In genomic region chr7:130350945-130351663, GRCh38 we compare ENCODE assay signal across 10 cellular contexts. TPM values are rescaled to one million over a fixed set of nuclear protein-coding genes. Genes with fewer than 3 reads are reported as not detected.
DNase-seq lines count a peak whose midpoint lies in the region; ATAC-seq and TF ChIP-seq lines count a peak whose summit lies in the region.
"Had no signal": no experiment of that assay in that cellular context is flagged by ENCODE, and none has a peak within 500 bp of the region (broad histone marks: within the 10 kb centered on the region; RNA-seq: fewer than 3 reads in every experiment).

No MANE protein-coding gene starts in this region.

- WGBS in smooth muscle cell (ENCODE audit: low lambda C conversion rate) = 10% methylated on average over 17 of the region's 17 CpGs

- no peaks in the 10 kb centered on the region for H3K79me2 ChIP-seq in smooth muscle cell (ENCODE audit: low read depth)

- DNase-seq in SJSA1 (ENCODE audit: low read depth in 1 of 2, low spot score in 2 of 2) (peak in 1 of 2 experiments; percentile 58), cardiac muscle cell (ENCODE audit: low read depth in 1 of 2, low spot score in 1 of 2) (peak in 1 of 2 donors; percentile 64), smooth muscle cell (lab: John Stamatoyannopoulos, UW; ENCODE audit: unreplicated experiment) (no peak), Peyer's patch (no peak), glomerular visceral epithelial cell (ENCODE audit: extremely low spot score) (no peak), NCI-H2081 (lab: John Stamatoyannopoulos, UW) (no peak), C1 segment of cervical spinal cord (lab: John Stamatoyannopoulos, UW) (no peak)

- peak overlapping the region; percentile 19 for H3K9ac ChIP-seq in smooth muscle cell (ENCODE audit: low read depth)

- peak overlapping the region; percentile 46 for H2AFZ ChIP-seq in smooth muscle cell (ENCODE audit: low read depth)

- H3K4me3 ChIP-seq in SJSA1 = no peak overlapping the region
- H3K4me3 ChIP-seq in cardiac muscle cell = no peak overlapping the region
- no peak overlapping the region for H3K4me3 ChIP-seq in smooth muscle cell
- H3K4me3 ChIP-seq in Peyer's patch = no peak overlapping the region
- H3K4me3 ChIP-seq: K562 had no signal

- H3K27ac ChIP-seq in SJSA1 = peak overlapping the region; percentile 48
- peak overlapping the region; percentile 79 for H3K27ac ChIP-seq in cardiac muscle cell
- H3K27ac ChIP-seq in smooth muscle cell (ENCODE audit: low read depth) = peak overlapping the region; percentile 41
- H3K27ac ChIP-seq in Peyer's patch = peak overlapping the region in 2 of 4 donors; percentile 52 to 59

- H3K9me3 ChIP-seq in SJSA1 (replicated peaks) (no peaks in the 10 kb centered on the region), cardiac muscle cell (ENCODE audit: low read depth) (no peaks in the 10 kb centered on the region), smooth muscle cell (replicated peaks; ENCODE audit: low read depth) (no peaks in the 10 kb centered on the region), Peyer's patch (no peaks in the 10 kb centered on the region)

- H3K4me1 ChIP-seq in SJSA1 (replicated peaks) = peaks cover 53% of the 10 kb centered on the region
- H3K4me1 ChIP-seq in cardiac muscle cell (ENCODE audit: low read depth) = peaks cover 29% of the 10 kb centered on the region
- peaks cover 44% of the 10 kb centered on the region for H3K4me1 ChIP-seq in smooth muscle cell (ENCODE audit: low read depth)
- peaks cover 0 to 3% (median 0%) of the 10 kb centered on the region in 4 donors for H3K4me1 ChIP-seq in Peyer's patch

- H3K27me3 ChIP-seq in SJSA1 (replicated peaks) (no peaks in the 10 kb centered on the region), cardiac muscle cell (no peaks in the 10 kb centered on the region), smooth muscle cell (ENCODE audit: low read depth) (no peaks in the 10 kb centered on the region), Peyer's patch (no peaks in the 10 kb centered on the region)

- H3F3A ChIP-seq in smooth muscle cell (ENCODE audit: low read depth) = peaks cover 28% of the 10 kb centered on the region

- no peaks in the 10 kb centered on the region for H4K20me1 ChIP-seq in smooth muscle cell (ENCODE audit: low read depth)

- peak; percentile 50 for ATAC-seq in HG03442 (IDR thresholded peaks at IDR 0.05; ENCODE audit: unreplicated experiment)
- ATAC-seq: K562 had no signal

- TF ChIP-seq CTCF in cardiac muscle cell (IDR thresholded peaks at IDR 0.05; ENCODE audit: low read depth, low read length) (no peak), smooth muscle cell (IDR thresholded peaks at IDR 0.05; ENCODE audit: borderline replicate concordance, insufficient read depth, poor library complexity, severe bottlenecking) (no peak), Peyer's patch (IDR thresholded peaks at IDR 0.05) (no peak)

- no peak for TF ChIP-seq POLR2A in Peyer's patch (IDR thresholded peaks at IDR 0.05)

- H3K36me3 ChIP-seq in SJSA1 (no peaks in the 10 kb centered on the region), cardiac muscle cell (no peaks in the 10 kb centered on the region), smooth muscle cell (ENCODE audit: low read depth) (no peaks in the 10 kb centered on the region), Peyer's patch (no peaks in the 10 kb centered on the region)

- H3K4me2 ChIP-seq in smooth muscle cell = peak overlapping the region; percentile 73

RNA-seq across cellular contexts. Expression of gene CPA5, which starts 6.5 kb away (rescaled TPM):
- 0.87 TPM in 1 of 2 replicates, not detected in the other for total RNA-seq in SJSA1 (2014; rRNA removed; shearing (Covaris generic))
- total RNA-seq in cardiac muscle cell (not detected in 2 replicates), smooth muscle cell (not detected in 2 replicates), Peyer's patch (not detected)
- polyA plus RNA-seq in cardiac muscle cell (0.98 TPM in 1 of 2 replicates, not detected in the other), smooth muscle cell (0.45 TPM in 1 of 2 replicates, not detected in the other)
- total RNA-seq: renal cortical epithelial cell had no signal

RNA-seq across cellular contexts. Expression of gene CPA1, which starts 29.2 kb away (rescaled TPM):
- total RNA-seq in SJSA1 (2014; rRNA removed; shearing (Covaris generic)) = not detected in 2 replicates
- total RNA-seq in cardiac muscle cell = 3.3 and 4.3 TPM in 2 replicates
- polyA plus RNA-seq in cardiac muscle cell = 3.5 and 6.2 TPM in 2 replicates
- total RNA-seq in smooth muscle cell = 0.90 TPM in 2 replicates
- polyA plus RNA-seq in smooth muscle cell = 1.7 and 3.8 TPM in 2 replicates
- total RNA-seq in Peyer's patch = not detected
- total RNA-seq: renal cortical epithelial cell had no signal
- polyA plus RNA-seq: K562 had no signal

RNA-seq across cellular contexts. Expression of gene CPA4, which starts 58.1 kb away (rescaled TPM):
- 12.0 and 14.7 TPM in 2 replicates for total RNA-seq in SJSA1 (2014; rRNA removed; shearing (Covaris generic))
- total RNA-seq in cardiac muscle cell = 0.07 TPM in 1 of 2 replicates, not detected in the other
- polyA plus RNA-seq in cardiac muscle cell = 0.24 and 0.39 TPM in 2 replicates
- total RNA-seq in smooth muscle cell = 8.8 and 14.8 TPM in 2 replicates
- 6.3 and 12.3 TPM in 2 replicates for polyA plus RNA-seq in smooth muscle cell
- not detected for total RNA-seq in Peyer's patch
- total RNA-seq: K562 had no signal
- polyA plus RNA-seq: K562 had no signal
